10 cellular contexts compared by ENCODE assay signal in the genomic region with DNA sequence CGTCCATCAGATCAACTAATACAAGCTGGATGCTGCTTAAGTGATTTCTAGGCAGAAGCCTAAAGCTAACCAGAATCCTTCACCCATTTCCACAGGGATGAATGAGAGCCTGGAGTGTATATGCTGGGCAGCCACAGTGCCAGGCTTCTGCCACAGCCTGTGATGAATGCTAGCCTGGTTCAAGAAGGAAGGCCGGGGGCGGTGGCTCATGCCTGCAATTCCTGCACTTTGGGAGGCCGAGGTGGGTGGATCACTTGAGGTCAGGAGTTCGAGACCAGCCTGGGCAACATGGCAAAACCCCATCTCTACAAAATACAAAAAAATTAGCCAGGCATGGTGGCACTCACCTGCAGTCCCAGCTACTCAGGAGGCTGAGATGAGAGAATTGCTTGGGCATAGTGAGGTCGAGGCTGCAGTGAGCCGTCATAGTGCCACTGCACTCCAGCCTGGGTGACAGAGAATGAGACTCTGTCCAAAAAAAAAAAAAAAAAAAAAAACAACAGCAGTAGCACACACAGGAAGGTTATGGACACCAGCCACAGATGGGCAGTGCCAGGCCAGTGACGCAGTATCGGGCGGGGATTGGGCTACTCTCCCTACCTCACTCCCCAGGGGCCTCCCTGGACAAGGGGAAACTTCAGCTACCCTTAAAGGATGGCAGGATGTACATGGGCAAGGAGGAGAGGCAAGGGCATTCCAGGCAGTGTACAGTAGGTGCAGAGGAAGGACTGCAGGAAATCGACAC. TPM values are rescaled to one million over a fixed set of nuclear protein-coding genes. Genes with fewer than 3 reads are reported as not detected.
DNase-seq lines count a peak whose midpoint lies in the region; ATAC-seq, FAIRE-seq and TF ChIP-seq lines count a peak whose summit lies in the region.
"Had no signal": no experiment of that assay in that cellular context is flagged by ENCODE, and none has a peak within 500 bp of the region (broad histone marks: within the 10 kb centered on the region; RNA-seq: fewer than 3 reads in every experiment).

No MANE protein-coding gene starts in this region.

- H3K79me2 ChIP-seq in KMS-11 (ENCODE audit: insufficient read depth, low read depth) (no peaks in the 10 kb centered on the region), H1 (ENCODE audit: control insufficient read depth in 1 of 2, insufficient read depth in 2 of 2, low read length in 2 of 2) (no peaks in the 10 kb centered on the region)

- intact Hi-C loops in pancreas (cut with DNase I): no loop called here

- no peak overlapping the region for H2BK120ac ChIP-seq in H1 (replicated peaks; ENCODE audit: low read depth, low read length)

- POLR2A ChIA-PET in H1 (lab: Charles Lee; ENCODE audit: partially characterized antibody): interaction anchor here (1.2 kb wide), 1 partner anchor 23 kb away, joined by 4 read pairs; a partner anchor contains a TSS

- H3K4me3 ChIP-seq in KMS-11 (IDR thresholded peaks at IDR 0.05; ENCODE audit: insufficient read depth, low read depth, low read length) (no peak overlapping the region), H1 (ENCODE audit: extremely low read depth in 1 of 4, insufficient read depth in 2 of 4, low read depth in 3 of 4, low read length in 4 of 4) (peak overlapping the region in 1 of 4 experiments; percentile 27; a peak in 1 of 8 replicates), pancreas (no peak overlapping the region), upper lobe of left lung (peak overlapping the region in 1 of 4 donors; percentile 1)

- no peak overlapping the region for H3K56ac ChIP-seq in H1 (replicated peaks; ENCODE audit: insufficient read length, low read depth, low read length)

- peaks cover 28% of the 10 kb centered on the region for H3K4me1 ChIP-seq in KMS-11 (ENCODE audit: low read depth, poor library complexity, severe bottlenecking)
- H3K4me1 ChIP-seq in H1 (replicated peaks in 1 of 4; ENCODE audit: control insufficient read depth in 3 of 4, insufficient read depth in 4 of 4, low read length in 3 of 4): peaks cover 0 to 12% (median 4%) of the 10 kb centered on the region in 4 experiments; a peak in 4 of 7 replicates
- no peaks in the 10 kb centered on the region for H3K4me1 ChIP-seq in pancreas
- H3K4me1 ChIP-seq in upper lobe of left lung: peaks cover 3 to 11% (median 7%) of the 10 kb centered on the region in 4 donors

- peak; percentile 29 for DNase-seq in D341Med (ENCODE audit: low spot score)
- no peak for DNase-seq in H1 (ENCODE audit: low read depth in 1 of 2, low spot score in 2 of 2)
- peak in 1 of 6 donors; percentile 9 for DNase-seq in pancreas
- DNase-seq in amygdala (lab: John Stamatoyannopoulos, UW): no peak
- DNase-seq in cerebellar nuclear complex (lab: John Stamatoyannopoulos, UW): no peak
- DNase-seq in upper lobe of left lung: no peak

- peak overlapping the region; percentile 48; the same call in 1 of the 2 replicates for H2AFZ ChIP-seq in KMS-11 (ENCODE audit: low read depth)
- H2AFZ ChIP-seq in H1 (ENCODE audit: low read length): peak overlapping the region; percentile 100

- 92% methylated on average over 11 of the region's 11 CpGs; no CpG with 5 or more reads in 1 of the 2 experiments for WGBS in H1 (ENCODE audit: extremely low coverage in 1 of 2, insufficient coverage in 1 of 2, insufficient read length in 1 of 2, insufficient replicate concordance in 2 of 2, low coverage in 1 of 2, low lambda C conversion rate in 2 of 2, missing lambda C conversion rate in 1 of 2), 2 experiments
- WGBS in pancreas, 2 donors: 66 to 77% methylated on average over 11 of the region's 11 CpGs
- WGBS in upper lobe of left lung, 2 donors: 81 to 87% methylated on average over 9 to 11 of the region's 11 CpGs

- H2BK20ac ChIP-seq in H1 (ENCODE audit: low read length): peak overlapping the region; percentile 27; the same call in 1 of the 2 replicates

- CTCF ChIA-PET in H1 (lab: Charles Lee; ENCODE audit: partially characterized antibody): interaction anchor here (0.6 to 10.0 kb wide), 44 partner anchors 8 to 269 kb away, joined by 3 to 63 read pairs (median 5); no protein-coding TSS in a partner anchor

- H3K9me3 ChIP-seq in H1 (ENCODE audit: insufficient read depth in 2 of 2, low read depth in 1 of 2, low read length in 1 of 2): no peaks in the 10 kb centered on the region
- H3K9me3 ChIP-seq in pancreas: no peaks in the 10 kb centered on the region
- no peaks in the 10 kb centered on the region for H3K9me3 ChIP-seq in upper lobe of left lung

- no peak overlapping the region for H3K23ac ChIP-seq in H1 (ENCODE audit: insufficient read length)

- H2BK5ac ChIP-seq in H1 (ENCODE audit: low read depth, low read length): no peak overlapping the region

- no peak overlapping the region for H2AK5ac ChIP-seq in H1 (ENCODE audit: low read depth, low read length)

- H4K8ac ChIP-seq in H1 (ENCODE audit: extremely low read depth, insufficient read depth, low read length): no peak overlapping the region

- no peak for TF ChIP-seq RAD21 in H1 (IDR thresholded peaks at IDR 0.05 in 1 of 2, conservative IDR thresholded peaks at IDR 0.05 in 1 of 2; ENCODE audit: low read depth in 2 of 2, low read length in 2 of 2)

- no peak for TF ChIP-seq CTCF in KMS-11 (conservative IDR thresholded peaks at IDR 0.05; ENCODE audit: low read depth, low read length)
- TF ChIP-seq CTCF in H1 (IDR thresholded peaks at IDR 0.05; ENCODE audit: control extremely low read depth in 1 of 3, insufficient read depth in 1 of 3, low read depth in 1 of 3, low read length in 3 of 3): no peak
- TF ChIP-seq CTCF in pancreas (IDR thresholded peaks at IDR 0.05): no peak
- TF ChIP-seq CTCF in upper lobe of left lung (IDR thresholded peaks at IDR 0.05): no peak

- no peak for TF ChIP-seq POLR2A in H1 (IDR thresholded peaks at IDR 0.05; ENCODE audit: control extremely low read depth in 1 of 2, low read depth in 2 of 2, low read length in 2 of 2)
- TF ChIP-seq POLR2A in upper lobe of left lung (IDR thresholded peaks at IDR 0.05): no peak

- TF ChIP-seq EP300 in H1 (IDR thresholded peaks at IDR 0.05; ENCODE audit: borderline replicate concordance in 1 of 2, low read depth in 2 of 2, low read length in 2 of 2) (no peak), upper lobe of left lung (IDR thresholded peaks at IDR 0.05) (no peak)

- H3K27me3 ChIP-seq in KMS-11 (ENCODE audit: insufficient read depth, low read depth) (no peaks in the 10 kb centered on the region), H1 (replicated peaks in 1 of 4; ENCODE audit: control insufficient read depth in 3 of 4, extremely low read depth in 1 of 4, insufficient read depth in 3 of 4, low read length in 3 of 4) (peaks cover 0 to 4% (median 0%) of the 10 kb centered on the region in 4 experiments; a peak in 2 of 7 replicates), pancreas (no peaks in the 10 kb centered on the region), upper lobe of left lung (no peaks in the 10 kb centered on the region)
- H3K27me3 ChIP-seq: brain microvascular endothelial cell had no signal

- H2BK15ac ChIP-seq in H1 (ENCODE audit: low read length): peak overlapping the region; percentile 50; the same call in 1 of the 2 replicates

- ATAC-seq in pancreas (peak in 3 of 4 donors; percentile 3 to 17 (median 17)), upper lobe of left lung (ENCODE audit: low FRiP score in 2 of 2) (no peak), HG03520 (IDR thresholded peaks at IDR 0.05; ENCODE audit: unreplicated experiment) (no peak)

- H3K9ac ChIP-seq in KMS-11 (no peak overlapping the region), H1 (replicated peaks in 1 of 4; ENCODE audit: extremely low read depth in 1 of 4, low read depth in 3 of 4, low read length in 3 of 4) (no peak overlapping the region)

- peak overlapping the region; percentile 10; the same call in 1 of the 2 replicates for H2BK12ac ChIP-seq in H1 (ENCODE audit: low read depth, low read length)

- H4K91ac ChIP-seq in H1 (replicated peaks; ENCODE audit: insufficient read length, low read length): no peak overlapping the region

- H4K5ac ChIP-seq in H1 (ENCODE audit: insufficient read length, low read depth, low read length): no peak overlapping the region

- H3K23me2 ChIP-seq in H1 (ENCODE audit: low read depth, low read length): no peaks in the 10 kb centered on the region; the same call in 1 of the 2 replicates

- no peaks in the 10 kb centered on the region for H3K36me3 ChIP-seq in KMS-11 (ENCODE audit: insufficient read depth)
- no peaks in the 10 kb centered on the region for H3K36me3 ChIP-seq in H1 (ENCODE audit: control insufficient read depth in 2 of 4, insufficient read depth in 4 of 4, low read length in 3 of 4)
- no peaks in the 10 kb centered on the region for H3K36me3 ChIP-seq in pancreas
- H3K36me3 ChIP-seq in upper lobe of left lung: no peaks in the 10 kb centered on the region
- H3K36me3 ChIP-seq: brain microvascular endothelial cell had no signal

- H3K18ac ChIP-seq in H1 (ENCODE audit: extremely low read depth, low read length): no peak overlapping the region

- no peaks in the 10 kb centered on the region for H4K20me1 ChIP-seq in KMS-11 (ENCODE audit: insufficient read depth)
- H4K20me1 ChIP-seq in H1 (replicated peaks in 1 of 2; ENCODE audit: control insufficient read depth in 1 of 2, insufficient read depth in 2 of 2, low read length in 2 of 2): no peaks in the 10 kb centered on the region

- no peaks in the 10 kb centered on the region for H3K79me1 ChIP-seq in H1 (ENCODE audit: low read depth, low read length)

- FAIRE-seq in H1 (lab: Jason Lieb, UNC) (no peak), pancreas (lab: Jason Lieb, UNC) (no peak)
- FAIRE-seq: G401.6 had no signal

- no peak overlapping the region for H3K27ac ChIP-seq in KMS-11
- no peak overlapping the region for H3K27ac ChIP-seq in H1 (ENCODE audit: low read depth, low read length)
- no peak overlapping the region for H3K27ac ChIP-seq in pancreas
- no peak overlapping the region for H3K27ac ChIP-seq in upper lobe of left lung
- H3K27ac ChIP-seq: brain microvascular endothelial cell had no signal

- H3K14ac ChIP-seq in H1 (ENCODE audit: insufficient read length): no peak overlapping the region

- no peak overlapping the region for H3K4ac ChIP-seq in H1 (replicated peaks; ENCODE audit: insufficient read length, low read depth, low read length)

- H3K4me2 ChIP-seq in KMS-11 (no peak overlapping the region), H1 (ENCODE audit: insufficient read depth in 1 of 2, low read depth in 2 of 2, low read length in 2 of 2) (peak overlapping the region; percentile 1 to 59; a peak in 2 of 4 replicates)

RNA-seq across cellular contexts. Expression of a gene that starts 23.1 kb away (rescaled TPM):
- total RNA-seq in H1 (2021; fragmentation: NEBNext Ultra II Directional; extraction: Animal tissue kit (Norgen Biotek cat#: 25700)): 7.9 and 9.1 TPM in 2 replicates
- polyA plus RNA-seq in H1 (2011; rRNA removed): 5.0 and 8.3 TPM in 2 replicates
- polyA plus RNA-seq in H1 (2011; cell fraction: cytosol; rRNA removed): 6.4 TPM
- polyA plus RNA-seq in H1 (2011; cell fraction: nucleus; rRNA removed): 60.8 TPM
- 3.3 to 10.7 TPM (median 7.7 TPM) in 4 replicates for polyA plus RNA-seq in H1 (2012, experiment 1 of 2)
- 2.3 TPM for polyA plus RNA-seq in H1 (2012, experiment 2 of 2)
- polyA plus RNA-seq in H1 (2013, experiment 1 of 2): 3.8 TPM
- polyA plus RNA-seq in H1 (2013, experiment 2 of 2): 2.5 TPM
- polyA minus RNA-seq in H1 (2011; rRNA and poly(A)+ RNA removed): 4.6 and 7.6 TPM in 2 replicates
- 9.8 TPM for polyA minus RNA-seq in H1 (2011; cell fraction: cytosol; rRNA and poly(A)+ RNA removed)
- 25.3 TPM for polyA minus RNA-seq in H1 (2011; cell fraction: nucleus; rRNA and poly(A)+ RNA removed)
- total RNA-seq in pancreas: 1 to 10 TPM in 1 of 6 donors, under 1 TPM in 5; 0.41 to 1.2 (median 0.61) TPM
- 1 to 10 TPM; 2.7 to 5.3 TPM for polyA plus RNA-seq in pancreas
- total RNA-seq in upper lobe of left lung: 1 to 10 TPM in 5 of 6 donors, under 1 TPM in 1; 0.76 to 7.3 (median 1.5) TPM

Comparison
In these comparisons a context has a peak if more than half of its experiments do, and no peak if none do; other contexts are left out.
1. ATAC-seq: peak in pancreas (3 of 4); none in upper lobe of left lung (0 of 2) and HG03520 (single experiment).